In genomic region chr9:115980502-115980901, GRCh38 we compare ENCODE assay signal across 25 cellular contexts.
"Had no signal": no experiment of that assay in that cellular context is flagged by ENCODE, and none has a peak within 500 bp of the region (broad histone marks: within the 10 kb centered on the region; RNA-seq: fewer than 3 reads in every experiment).

No MANE protein-coding gene starts in this region.

- H3K36me3 Mint-ChIP-seq: immature natural killer cell; natural killer cell treated with Interleukin-12 subunit alpha and Interleukin-12 subunit beta and Interleukin-15 and Interleukin-18, amount 100 ng/mL, for 72 hours; neural progenitor cell had no signal

- H3K27me3 ChIP-seq: esophagus squamous epithelium, gastroesophageal sphincter, neural progenitor cell, pancreas, right atrium auricular region, sigmoid colon, uterus had no signal

- H3K36me3 ChIP-seq: esophagus squamous epithelium, gastroesophageal sphincter, left ventricle myocardium inferior, neural progenitor cell, pancreas, right atrium auricular region, sigmoid colon, uterus had no signal

- H3K4me1 ChIP-seq: gastroesophageal sphincter, left ventricle myocardium inferior, psoas muscle, right atrium auricular region, sigmoid colon, uterus had no signal

- H3K4me3 ChIP-seq: esophagus squamous epithelium, gastroesophageal sphincter, left ventricle myocardium inferior, lung, neural progenitor cell, pancreas, psoas muscle, right atrium auricular region, sigmoid colon, skin epidermis, uterus had no signal

- H3K4me2 ChIP-seq: neural progenitor cell had no signal

- FAIRE-seq: endometrium, keratinocyte, pancreas had no signal

- DNase-seq: effector memory CD4-positive, alpha-beta T cell; esophagus squamous epithelium; foreskin fibroblast; glutamatergic neuron; immature natural killer cell; left ventricle myocardium inferior; mesenchymal stem cell; midbrain; nucleus accumbens; pancreas; psoas muscle; sigmoid colon; stimulated activated CD4-positive, alpha-beta T cell treated with anti-CD3 and anti-CD28 coated beads, Interleukin-2, amount 100 ng/mL, for 48 hours; stimulated activated naive CD4-positive, alpha-beta T cell treated with Interleukin-2 at 50 U/mL for 16 hours; trophoblast cell; uterus had no signal

- H3K4me1 Mint-ChIP-seq: immature natural killer cell had no signal

- H3K9me3 ChIP-seq: esophagus squamous epithelium, gastroesophageal sphincter, pancreas, psoas muscle, right atrium auricular region, sigmoid colon, uterus had no signal

- H3K9ac ChIP-seq: neural progenitor cell had no signal

- H3K4me3 Mint-ChIP-seq: immature natural killer cell; natural killer cell treated with Interleukin-12 subunit alpha and Interleukin-12 subunit beta and Interleukin-15 and Interleukin-18, amount 100 ng/mL, for 72 hours; neural progenitor cell had no signal

- ATAC-seq: gastroesophageal sphincter; natural killer cell treated with Interleukin-12 subunit alpha and Interleukin-12 subunit beta and Interleukin-15 and Interleukin-18, amount 100 ng/mL, for 72 hours; psoas muscle had no signal

- H3K27ac Mint-ChIP-seq: immature natural killer cell; natural killer cell treated with Interleukin-12 subunit alpha and Interleukin-12 subunit beta and Interleukin-15 and Interleukin-18, amount 100 ng/mL, for 72 hours; neural progenitor cell had no signal

- H3K27ac ChIP-seq: epithelial cell of prostate, esophagus squamous epithelium, gastroesophageal sphincter, left ventricle myocardium inferior, neural progenitor cell, pancreas, psoas muscle, right atrium auricular region, sigmoid colon, skin epidermis, uterus had no signal

- H3K27me3 Mint-ChIP-seq: natural killer cell treated with Interleukin-12 subunit alpha and Interleukin-12 subunit beta and Interleukin-15 and Interleukin-18, amount 100 ng/mL, for 72 hours had no signal

- H2AFZ ChIP-seq: neural progenitor cell had no signal
